ENCODE assay signal across 37 cellular contexts in the genomic region with DNA sequence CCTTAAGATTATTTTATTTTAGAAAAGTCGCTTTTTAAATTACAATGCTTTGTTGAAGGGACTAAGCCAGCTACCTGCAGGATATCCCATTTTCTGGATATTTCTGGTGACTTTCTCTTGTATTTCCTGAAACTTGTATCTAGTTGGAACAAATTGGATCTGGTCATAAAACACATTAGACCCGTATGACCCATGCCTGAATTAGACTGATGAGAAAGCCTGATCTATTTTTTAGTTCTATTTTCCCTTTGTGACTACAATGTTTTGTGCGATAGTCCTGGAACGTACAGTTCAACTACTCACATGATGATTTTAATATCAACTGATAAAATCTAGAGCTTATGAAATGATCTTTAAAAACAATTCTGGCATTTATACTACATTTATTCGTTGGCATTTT.
"Had no signal": no experiment of that assay in that cellular context is flagged by ENCODE, and none has a peak within 500 bp of the region (broad histone marks: within the 10 kb centered on the region; RNA-seq: fewer than 3 reads in every experiment).

No MANE protein-coding gene starts in this region.

- H3K4me1 ChIP-seq: adrenal gland, body of pancreas, breast epithelium had no signal

- ATAC-seq: activated CD4-positive, alpha-beta T cell treated with anti-CD3 and anti-CD28 coated beads for 36 hours; activated CD4-positive, CD25-positive, alpha-beta regulatory T cell treated with anti-CD3 and anti-CD28 coated beads, Interleukin-2, amount 50 U/mL, for 24 hours; activated naive CD4-positive, alpha-beta T cell treated with anti-CD3 and anti-CD28 coated beads, Interleukin-2, amount 50 U/mL, for 72 hours; activated T-cell treated with anti-CD3 and anti-CD28 coated beads, Interleukin-2, amount 50 U/mL, for 4 hours; activated T-cell treated with anti-CD3 and anti-CD28 coated beads, Interleukin-2, amount 50 U/mL, for 72 hours; activated T-helper 17 cell treated with anti-CD3 and anti-CD28 coated beads, Interleukin-2, amount 50 U/mL, for 72 hours; body of pancreas; WTC11 had no signal

- DNase-seq: activated CD4-positive, alpha-beta memory T cell treated with anti-CD3 and anti-CD28 coated beads, Interleukin-2, amount 10 ng/mL, durations not matched to agents 7 days and 5 days; activated CD4-positive, alpha-beta T cell treated with anti-CD3 and anti-CD28 coated beads for 1 hour; activated CD4-positive, alpha-beta T cell treated with anti-CD3 and anti-CD28 coated beads for 36 hours; activated CD4-positive, alpha-beta T cell treated with anti-CD3 and anti-CD28 coated beads for 48 hours; activated CD4-positive, alpha-beta T cell treated with anti-CD3 and anti-CD28 coated beads, Interleukin-2, amount 10 ng/mL, durations not matched to agents 7 days and 5 days; activated CD4-positive, alpha-beta T cell treated with anti-CD3 and anti-CD28 coated beads, Interleukin-2, amount 50 U/mL, for 48 hours; activated CD4-positive, CD25-positive, alpha-beta regulatory T cell; activated CD8-positive, alpha-beta memory T cell treated with anti-CD3 and anti-CD28 coated beads, Interleukin-2, amount 50 U/mL, for 4 hours; activated effector memory CD4-positive, alpha-beta T cell treated with anti-CD3 and anti-CD28 coated beads, Interleukin-2, amount 50 U/mL, for 16 hours; activated gamma-delta T cell treated with Interleukin-2 at 50 U/mL for 16 hours; activated naive CD4-positive, alpha-beta T cell; activated naive CD4-positive, alpha-beta T cell treated with anti-CD3 and anti-CD28 coated beads for 36 hours; activated naive CD4-positive, alpha-beta T cell treated with anti-CD3 and anti-CD28 coated beads, Interleukin-2, amount 50 U/mL, for 16 hours; activated naive CD8-positive, alpha-beta T cell treated with anti-CD3 and anti-CD28 coated beads for 36 hours; activated T-cell treated with anti-CD3 and anti-CD28 coated beads for 4 hours; activated T-cell treated with anti-CD3 and anti-CD28 coated beads, Interleukin-2, amount 50 U/mL, for 1 hour; activated T-cell treated with anti-CD3 and anti-CD28 coated beads, Interleukin-2, amount 50 U/mL, for 4 hours; activated T-cell treated with anti-CD3 and anti-CD28 coated beads, Interleukin-2, amount 50 U/mL, for 72 hours; adrenal gland; amniotic stem cell; aorta; body of pancreas; brain microvascular endothelial cell; central memory CD4-positive, alpha-beta T cell; T-helper 1 cell; T-helper 2 cell; T-helper 9 cell; WERI-Rb-1 had no signal

- H3K27me3 Mint-ChIP-seq: activated CD4-positive, alpha-beta T cell treated with anti-CD3 and anti-CD28 coated beads for 36 hours; activated CD4-positive, alpha-beta T cell treated with anti-CD3 and anti-CD28 coated beads, Interleukin-2, amount 10 ng/mL, durations not matched to agents 7 days and 5 days; activated naive CD8-positive, alpha-beta T cell treated with anti-CD3 and anti-CD28 coated beads for 36 hours had no signal

- H3K36me3 Mint-ChIP-seq: activated naive CD4-positive, alpha-beta T cell treated with anti-CD3 and anti-CD28 coated beads, Interleukin-2, amount 50 U/mL, for 72 hours; activated naive CD8-positive, alpha-beta T cell treated with anti-CD3 and anti-CD28 coated beads for 36 hours had no signal

- H3K4me1 Mint-ChIP-seq: activated T-helper 17 cell treated with anti-CD3 and anti-CD28 coated beads, Interleukin-2, amount 50 U/mL, for 72 hours had no signal

- H3K27me3 ChIP-seq: adrenal gland, body of pancreas, breast epithelium had no signal

- H3K27ac Mint-ChIP-seq: activated CD4-positive, alpha-beta memory T cell treated with anti-CD3 and anti-CD28 coated beads, Interleukin-2, amount 10 ng/mL, durations not matched to agents 7 days and 5 days; activated CD4-positive, alpha-beta T cell treated with anti-CD3 and anti-CD28 coated beads for 36 hours; activated CD4-positive, alpha-beta T cell treated with anti-CD3 and anti-CD28 coated beads, Interleukin-2, amount 10 ng/mL, durations not matched to agents 7 days and 5 days; activated naive CD4-positive, alpha-beta T cell treated with anti-CD3 and anti-CD28 coated beads for 36 hours; activated naive CD4-positive, alpha-beta T cell treated with anti-CD3 and anti-CD28 coated beads, Interleukin-2, amount 50 U/mL, for 72 hours; activated naive CD8-positive, alpha-beta T cell treated with anti-CD3 and anti-CD28 coated beads for 36 hours; activated T-cell treated with anti-CD3 and anti-CD28 coated beads, Interleukin-2, amount 50 U/mL, for 72 hours; activated T-helper 1 cell treated with anti-CD3 and anti-CD28 coated beads, Interleukin-12 subunit alpha, Interleukin-12 subunit beta, Interleukin-2, Interleukin-4 antibody, amounts not matched to agents 30 ng/mL and 10 ng/mL and 1 ng/mL, durations not matched to agents 14 hours and 24 hours and 36 hours; activated T-helper 17 cell treated with anti-CD3 and anti-CD28 coated beads, Interleukin-2, amount 50 U/mL, for 72 hours; T-helper 1 cell treated with Interleukin-12 subunit alpha and Interleukin-12 subunit beta and Interleukin-4 antibody, amounts not matched to agents 30 μg/mL and 1 μg/mL, for 36 hours; T-helper 2 cell treated with Interferon-gamma antibody and Interleukin-4, amounts not matched to agents 5 μg/mL and 100 μg/mL, for 36 hours; WTC11 had no signal

- H3K36me3 ChIP-seq: adrenal gland, brain microvascular endothelial cell, breast epithelium, WERI-Rb-1 had no signal

- H3K27ac ChIP-seq: adrenal gland, body of pancreas, brain microvascular endothelial cell, breast epithelium, WERI-Rb-1 had no signal

- H3K9me3 ChIP-seq: adrenal gland, breast epithelium had no signal

- FAIRE-seq: astrocyte had no signal

- H3K4me3 ChIP-seq: adrenal gland, body of pancreas, breast epithelium had no signal

- H3K9me3 Mint-ChIP-seq: activated naive CD4-positive, alpha-beta T cell treated with anti-CD3 and anti-CD28 coated beads for 36 hours; activated T-helper 17 cell treated with anti-CD3 and anti-CD28 coated beads, Interleukin-2, amount 50 U/mL, for 72 hours had no signal

- H3K4me3 Mint-ChIP-seq: activated CD4-positive, alpha-beta memory T cell treated with anti-CD3 and anti-CD28 coated beads, Interleukin-2, amount 10 ng/mL, durations not matched to agents 7 days and 5 days; activated CD4-positive, alpha-beta T cell treated with anti-CD3 and anti-CD28 coated beads for 36 hours; activated CD4-positive, alpha-beta T cell treated with anti-CD3 and anti-CD28 coated beads, Interleukin-2, amount 10 ng/mL, durations not matched to agents 7 days and 5 days; activated naive CD4-positive, alpha-beta T cell treated with anti-CD3 and anti-CD28 coated beads for 36 hours; activated naive CD8-positive, alpha-beta T cell treated with anti-CD3 and anti-CD28 coated beads for 36 hours; activated T-cell treated with anti-CD3 and anti-CD28 coated beads, Interleukin-2, amount 50 U/mL, for 4 hours; activated T-cell treated with anti-CD3 and anti-CD28 coated beads, Interleukin-2, amount 50 U/mL, for 72 hours; activated T-helper 1 cell treated with anti-CD3 and anti-CD28 coated beads, Interleukin-12 subunit alpha, Interleukin-12 subunit beta, Interleukin-2, Interleukin-4 antibody, amounts not matched to agents 30 ng/mL and 10 ng/mL and 1 ng/mL, durations not matched to agents 14 hours and 24 hours and 36 hours; activated T-helper 17 cell treated with anti-CD3 and anti-CD28 coated beads, Interleukin-2, amount 50 U/mL, for 72 hours; T-helper 1 cell treated with Interleukin-12 subunit alpha and Interleukin-12 subunit beta and Interleukin-4 antibody, amounts not matched to agents 30 μg/mL and 1 μg/mL, for 36 hours; T-helper 2 cell treated with Interferon-gamma antibody and Interleukin-4, amounts not matched to agents 5 μg/mL and 100 μg/mL, for 36 hours; WTC11 had no signal
